ENCODE assay signal across 35 cellular contexts in genomic region chr1:151386002-151386401, GRCh38. TPM values are rescaled to one million over a fixed set of nuclear protein-coding genes. Genes with fewer than 3 reads are reported as not detected.
"Had no signal": no experiment of that assay in that cellular context is flagged by ENCODE, and none has a peak within 500 bp of the region (broad histone marks: within the 10 kb centered on the region; RNA-seq: fewer than 3 reads in every experiment).

No MANE protein-coding gene starts in this region.

- H3K9me3 ChIP-seq: adrenal gland, body of pancreas, breast epithelium had no signal

- H3K36me3 ChIP-seq: adrenal gland, brain microvascular endothelial cell, breast epithelium had no signal

- H3K4me3 ChIP-seq: adrenal gland, body of pancreas, breast epithelium had no signal

- H3K4me3 Mint-ChIP-seq: activated B cell treated with CpG ODN at 0.5 μM for 24 hours; activated CD4-positive, alpha-beta memory T cell treated with anti-CD3 and anti-CD28 coated beads for 36 hours; activated CD4-positive, alpha-beta T cell treated with anti-CD3 and anti-CD28 coated beads, Interleukin-2, amount 10 ng/mL, durations not matched to agents 24 days and 14 days; activated CD8-positive, alpha-beta T cell treated with anti-CD3 and anti-CD28 coated beads for 36 hours; activated naive CD4-positive, alpha-beta T cell treated with anti-CD3 and anti-CD28 coated beads for 36 hours; activated naive CD8-positive, alpha-beta T cell treated with anti-CD3 and anti-CD28 coated beads for 36 hours; activated T-cell treated with anti-CD3 and anti-CD28 coated beads, Interleukin-2, amount 50 U/mL, for 4 hours; activated T-cell treated with anti-CD3 and anti-CD28 coated beads, Interleukin-2, amount 50 U/mL, for 72 hours; activated T-helper 1 cell treated with anti-CD3 and anti-CD28 coated beads, Interleukin-12 subunit alpha, Interleukin-12 subunit beta, Interleukin-2, Interleukin-4 antibody, amounts not matched to agents 30 ng/mL and 10 ng/mL and 1 ng/mL, durations not matched to agents 14 hours and 24 hours and 36 hours; activated T-helper 17 cell treated with anti-CD3 and anti-CD28 coated beads, Interleukin-2, amount 50 U/mL, for 72 hours; T-helper 1 cell treated with Interleukin-12 subunit alpha and Interleukin-12 subunit beta and Interleukin-4 antibody, amounts not matched to agents 30 μg/mL and 1 μg/mL, for 36 hours; T-helper 2 cell treated with Interferon-gamma antibody and Interleukin-4, amounts not matched to agents 5 μg/mL and 100 μg/mL, for 36 hours had no signal

- ATAC-seq: activated CD8-positive, alpha-beta T cell treated with anti-CD3 and anti-CD28 coated beads for 36 hours; activated naive CD4-positive, alpha-beta T cell treated with anti-CD3 and anti-CD28 coated beads, Interleukin-2, amount 50 U/mL, for 72 hours; activated T-cell treated with anti-CD3 and anti-CD28 coated beads, Interleukin-2, amount 50 U/mL, for 4 hours; activated T-cell treated with anti-CD3 and anti-CD28 coated beads, Interleukin-2, amount 50 U/mL, for 72 hours; activated T-helper 17 cell treated with anti-CD3 and anti-CD28 coated beads, Interleukin-2, amount 50 U/mL, for 72 hours; body of pancreas had no signal

- H3K4me1 ChIP-seq: adrenal gland, body of pancreas, breast epithelium had no signal

- H3K27me3 Mint-ChIP-seq: activated B cell treated with CpG ODN at 0.5 μM for 24 hours; activated CD4-positive, alpha-beta memory T cell treated with anti-CD3 and anti-CD28 coated beads for 36 hours; activated CD8-positive, alpha-beta T cell treated with anti-CD3 and anti-CD28 coated beads for 36 hours; activated naive CD8-positive, alpha-beta T cell treated with anti-CD3 and anti-CD28 coated beads for 36 hours; activated T-helper 17 cell treated with anti-CD3 and anti-CD28 coated beads, Interleukin-2, amount 50 U/mL, for 72 hours had no signal

- H3K36me3 Mint-ChIP-seq: activated CD4-positive, alpha-beta memory T cell treated with anti-CD3 and anti-CD28 coated beads for 36 hours; activated naive CD4-positive, alpha-beta T cell treated with anti-CD3 and anti-CD28 coated beads, Interleukin-2, amount 50 U/mL, for 72 hours; activated naive CD8-positive, alpha-beta T cell treated with anti-CD3 and anti-CD28 coated beads for 36 hours had no signal

- H3K27ac Mint-ChIP-seq: activated B cell treated with CpG ODN at 0.5 μM for 24 hours; activated CD4-positive, alpha-beta memory T cell treated with anti-CD3 and anti-CD28 coated beads for 36 hours; activated CD4-positive, alpha-beta T cell treated with anti-CD3 and anti-CD28 coated beads, Interleukin-2, amount 10 ng/mL, durations not matched to agents 24 days and 14 days; activated CD8-positive, alpha-beta T cell treated with anti-CD3 and anti-CD28 coated beads for 36 hours; activated naive CD4-positive, alpha-beta T cell treated with anti-CD3 and anti-CD28 coated beads for 36 hours; activated naive CD4-positive, alpha-beta T cell treated with anti-CD3 and anti-CD28 coated beads, Interleukin-2, amount 50 U/mL, for 72 hours; activated naive CD8-positive, alpha-beta T cell treated with anti-CD3 and anti-CD28 coated beads for 36 hours; activated T-cell treated with anti-CD3 and anti-CD28 coated beads, Interleukin-2, amount 50 U/mL, for 72 hours; activated T-helper 1 cell treated with anti-CD3 and anti-CD28 coated beads, Interleukin-12 subunit alpha, Interleukin-12 subunit beta, Interleukin-2, Interleukin-4 antibody, amounts not matched to agents 30 ng/mL and 10 ng/mL and 1 ng/mL, durations not matched to agents 14 hours and 24 hours and 36 hours; activated T-helper 17 cell treated with anti-CD3 and anti-CD28 coated beads, Interleukin-2, amount 50 U/mL, for 72 hours; T-helper 1 cell treated with Interleukin-12 subunit alpha and Interleukin-12 subunit beta and Interleukin-4 antibody, amounts not matched to agents 30 μg/mL and 1 μg/mL, for 36 hours; T-helper 2 cell treated with Interferon-gamma antibody and Interleukin-4, amounts not matched to agents 5 μg/mL and 100 μg/mL, for 36 hours had no signal

- DNase-seq: activated B cell treated with CpG ODN at 0.5 μM for 24 hours; activated CD4-positive, alpha-beta memory T cell treated with anti-CD3 and anti-CD28 coated beads for 36 hours; activated CD4-positive, alpha-beta T cell treated with anti-CD3 and anti-CD28 coated beads for 4 hours; activated CD4-positive, alpha-beta T cell treated with anti-CD3 and anti-CD28 coated beads, Interleukin-2, amount 10 ng/mL, durations not matched to agents 24 days and 14 days; activated CD4-positive, alpha-beta T cell treated with anti-CD3 and anti-CD28 coated beads, Interleukin-2, amount 50 U/mL, for 1 hour; activated CD4-positive, alpha-beta T cell treated with anti-CD3 and anti-CD28 coated beads, Interleukin-2, amount 50 U/mL, for 4 hours; activated CD4-positive, CD25-positive, alpha-beta regulatory T cell treated with anti-CD3 and anti-CD28 coated beads, Interleukin-2, amount 50 U/mL, for 72 hours; activated CD8-positive, alpha-beta memory T cell treated with anti-CD3 and anti-CD28 coated beads, Interleukin-2, amount 50 U/mL, for 4 hours; activated CD8-positive, alpha-beta T cell treated with anti-CD3 and anti-CD28 coated beads for 36 hours; activated effector memory CD4-positive, alpha-beta T cell treated with anti-CD3 and anti-CD28 coated beads, Interleukin-2, amount 50 U/mL, for 16 hours; activated gamma-delta T cell treated with Interleukin-2 at 50 U/mL for 16 hours; activated naive CD4-positive, alpha-beta T cell; activated naive CD4-positive, alpha-beta T cell treated with anti-CD3 and anti-CD28 coated beads for 36 hours; activated naive CD8-positive, alpha-beta T cell treated with anti-CD3 and anti-CD28 coated beads for 36 hours; activated T-cell treated with anti-CD3 and anti-CD28 coated beads for 4 hours; activated T-cell treated with anti-CD3 and anti-CD28 coated beads, Interleukin-2, amount 50 U/mL, for 1 hour; activated T-cell treated with anti-CD3 and anti-CD28 coated beads, Interleukin-2, amount 50 U/mL, for 4 hours; activated T-cell treated with anti-CD3 and anti-CD28 coated beads, Interleukin-2, amount 50 U/mL, for 72 hours; amniotic stem cell; aorta; body of pancreas; brain microvascular endothelial cell; central memory CD4-positive, alpha-beta T cell; T-helper 1 cell; T-helper 2 cell; T-helper 9 cell had no signal

- H3K9me3 Mint-ChIP-seq: activated B cell treated with CpG ODN at 0.5 μM for 24 hours; activated CD4-positive, alpha-beta memory T cell treated with anti-CD3 and anti-CD28 coated beads for 36 hours; activated CD4-positive, alpha-beta T cell treated with anti-CD3 and anti-CD28 coated beads, Interleukin-2, amount 10 ng/mL, durations not matched to agents 24 days and 14 days; activated CD8-positive, alpha-beta T cell treated with anti-CD3 and anti-CD28 coated beads for 36 hours; activated naive CD4-positive, alpha-beta T cell treated with anti-CD3 and anti-CD28 coated beads for 36 hours; activated naive CD4-positive, alpha-beta T cell treated with anti-CD3 and anti-CD28 coated beads, Interleukin-2, amount 50 U/mL, for 72 hours; activated naive CD8-positive, alpha-beta T cell treated with anti-CD3 and anti-CD28 coated beads for 36 hours; activated T-cell treated with anti-CD3 and anti-CD28 coated beads, Interleukin-2, amount 50 U/mL, for 4 hours; activated T-cell treated with anti-CD3 and anti-CD28 coated beads, Interleukin-2, amount 50 U/mL, for 72 hours; activated T-helper 1 cell treated with anti-CD3 and anti-CD28 coated beads, Interleukin-12 subunit alpha, Interleukin-12 subunit beta, Interleukin-2, Interleukin-4 antibody, amounts not matched to agents 30 ng/mL and 10 ng/mL and 1 ng/mL, durations not matched to agents 14 hours and 24 hours and 36 hours; activated T-helper 17 cell treated with anti-CD3 and anti-CD28 coated beads, Interleukin-2, amount 50 U/mL, for 72 hours; T-helper 1 cell treated with Interleukin-12 subunit alpha and Interleukin-12 subunit beta and Interleukin-4 antibody, amounts not matched to agents 30 μg/mL and 1 μg/mL, for 36 hours; T-helper 2 cell treated with Interferon-gamma antibody and Interleukin-4, amounts not matched to agents 5 μg/mL and 100 μg/mL, for 36 hours had no signal

- H3K27ac ChIP-seq: adrenal gland, body of pancreas, brain microvascular endothelial cell, breast epithelium, VCaP had no signal

- H3K27me3 ChIP-seq: adrenal gland, body of pancreas, brain microvascular endothelial cell, breast epithelium had no signal

- H3K4me1 Mint-ChIP-seq: activated B cell treated with CpG ODN at 0.5 μM for 24 hours; activated CD4-positive, alpha-beta T cell treated with anti-CD3 and anti-CD28 coated beads, Interleukin-2, amount 10 ng/mL, durations not matched to agents 24 days and 14 days; activated naive CD8-positive, alpha-beta T cell treated with anti-CD3 and anti-CD28 coated beads for 36 hours; activated T-helper 17 cell treated with anti-CD3 and anti-CD28 coated beads, Interleukin-2, amount 50 U/mL, for 72 hours had no signal

RNA-seq across cellular contexts. Expression of gene SELENBP1, which starts 13.5 kb away (rescaled TPM):
- total RNA-seq: activated B cell treated with CpG ODN at 0.5 μM for 24 hours; activated CD4-positive, alpha-beta memory T cell treated with anti-CD3 and anti-CD28 coated beads for 36 hours; activated CD4-positive, alpha-beta T cell treated with anti-CD3 and anti-CD28 coated beads, Interleukin-2, amount 10 ng/mL, durations not matched to agents 24 days and 14 days; activated CD8-positive, alpha-beta memory T cell treated with anti-CD3 and anti-CD28 coated beads for 36 hours; activated CD8-positive, alpha-beta T cell treated with anti-CD3 and anti-CD28 coated beads for 36 hours; activated naive CD4-positive, alpha-beta T cell treated with anti-CD3 and anti-CD28 coated beads for 36 hours; activated naive CD4-positive, alpha-beta T cell treated with anti-CD3 and anti-CD28 coated beads, Interleukin-2, amount 50 U/mL, for 72 hours; activated naive CD8-positive, alpha-beta T cell treated with anti-CD3 and anti-CD28 coated beads for 36 hours; activated T-cell treated with anti-CD3 and anti-CD28 coated beads, Interleukin-2, amount 50 U/mL, for 72 hours; activated T-helper 1 cell treated with anti-CD3 and anti-CD28 coated beads, Interleukin-12 subunit alpha, Interleukin-12 subunit beta, Interleukin-2, Interleukin-4 antibody, amounts not matched to agents 30 ng/mL and 10 ng/mL and 1 ng/mL, durations not matched to agents 14 hours and 24 hours and 36 hours; activated T-helper 17 cell treated with anti-CD3 and anti-CD28 coated beads, Interleukin-2, amount 50 U/mL, for 72 hours had no signal
